In genomic region chr10:116796910-116797513, GRCh38 we compare ENCODE assay signal across 1 cellular context.
TF ChIP-seq lines count a peak whose summit lies in the region.

No MANE protein-coding gene starts in this region.

TF ChIP-seq in K562, 482 proteins besides CTCF, POLR2A, EP300 and RAD21 (continued from another document):
- TF ChIP-seq JUN (IDR thresholded peaks at IDR 0.05; ENCODE audit: borderline replicate concordance, low read depth, low read length) (no peak), JUN (CRISPR knock-in tag; IDR thresholded peaks at IDR 0.05; ENCODE audit: borderline replicate concordance) (no peak), ZNF143 (CRISPR knock-in tag; IDR thresholded peaks at IDR 0.05) (no peak), SREBF1 (IDR thresholded peaks at IDR 0.05; ENCODE audit: borderline replicate concordance, low read depth, low read length) (no peak), ZNF253 (CRISPR knock-in tag; conservative IDR thresholded peaks at IDR 0.05) (no peak), TAL1 (IDR thresholded peaks at IDR 0.05) (no peak), BRF1 (IDR thresholded peaks at IDR 0.05; ENCODE audit: borderline replicate concordance, extremely low read depth, insufficient read length) (no peak), KLF6 (CRISPR knock-in tag; IDR thresholded peaks at IDR 0.05; ENCODE audit: borderline replicate concordance) (no peak), ELF2 (CRISPR knock-in tag; IDR thresholded peaks at IDR 0.05) (no peak), IFI16 (CRISPR knock-in tag; IDR thresholded peaks at IDR 0.05) (no peak), SRSF1 (IDR thresholded peaks at IDR 0.05; ENCODE audit: low read depth, low read length) (no peak), MED1 (CRISPR knock-in tag; IDR thresholded peaks at IDR 0.05; ENCODE audit: borderline replicate concordance) (no peak), KLF16 (IDR thresholded peaks at IDR 0.05) (no peak), TAF15 (IDR thresholded peaks at IDR 0.05; ENCODE audit: low read depth, low read length) (no peak), STAG1 (CRISPR knock-in tag; IDR thresholded peaks at IDR 0.05; ENCODE audit: borderline replicate concordance) (peak; percentile 64; the same call in 1 of the 2 replicates), SMC3 (conservative IDR thresholded peaks at IDR 0.05; ENCODE audit: insufficient read depth, low read depth, low read length) (peak; percentile 91), ARID2 (IDR thresholded peaks at IDR 0.05) (0 out of 2 replicates have a peak, but pooled peaks have one; percentile 23), DPF2 (IDR thresholded peaks at IDR 0.05) (no peak), UBTF (IDR thresholded peaks at IDR 0.05; ENCODE audit: borderline replicate concordance in 1 of 2, low read depth in 2 of 2, low read length in 2 of 2) (no peak)
- TF ChIP-seq, protein P1, sequence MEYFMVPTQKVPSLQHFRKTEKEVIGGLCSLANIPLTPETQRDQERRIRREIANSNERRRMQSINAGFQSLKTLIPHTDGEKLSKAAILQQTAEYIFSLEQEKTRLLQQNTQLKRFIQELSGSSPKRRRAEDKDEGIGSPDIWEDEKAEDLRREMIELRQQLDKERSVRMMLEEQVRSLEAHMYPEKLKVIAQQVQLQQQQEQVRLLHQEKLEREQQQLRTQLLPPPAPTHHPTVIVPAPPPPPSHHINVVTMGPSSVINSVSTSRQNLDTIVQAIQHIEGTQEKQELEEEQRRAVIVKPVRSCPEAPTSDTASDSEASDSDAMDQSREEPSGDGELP (CRISPR knock-in tag; IDR thresholded peaks at IDR 0.05; ENCODE audit: borderline replicate concordance) = no peak
- TF ChIP-seq, protein P2, sequence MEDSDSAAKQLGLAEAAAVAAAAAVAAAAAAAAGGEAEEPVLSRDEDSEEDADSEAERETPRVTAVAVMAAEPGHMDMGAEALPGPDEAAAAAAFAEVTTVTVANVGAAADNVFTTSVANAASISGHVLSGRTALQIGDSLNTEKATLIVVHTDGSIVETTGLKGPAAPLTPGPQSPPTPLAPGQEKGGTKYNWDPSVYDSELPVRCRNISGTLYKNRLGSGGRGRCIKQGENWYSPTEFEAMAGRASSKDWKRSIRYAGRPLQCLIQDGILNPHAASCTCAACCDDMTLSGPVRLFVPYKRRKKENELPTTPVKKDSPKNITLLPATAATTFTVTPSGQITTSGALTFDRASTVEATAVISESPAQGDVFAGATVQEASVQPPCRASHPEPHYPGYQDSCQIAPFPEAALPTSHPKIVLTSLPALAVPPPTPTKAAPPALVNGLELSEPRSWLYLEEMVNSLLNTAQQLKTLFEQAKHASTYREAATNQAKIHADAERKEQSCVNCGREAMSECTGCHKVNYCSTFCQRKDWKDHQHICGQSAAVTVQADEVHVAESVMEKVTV (CRISPR knock-in tag; IDR thresholded peaks at IDR 0.05) = peak; percentile 65
- TF ChIP-seq, protein P3, sequence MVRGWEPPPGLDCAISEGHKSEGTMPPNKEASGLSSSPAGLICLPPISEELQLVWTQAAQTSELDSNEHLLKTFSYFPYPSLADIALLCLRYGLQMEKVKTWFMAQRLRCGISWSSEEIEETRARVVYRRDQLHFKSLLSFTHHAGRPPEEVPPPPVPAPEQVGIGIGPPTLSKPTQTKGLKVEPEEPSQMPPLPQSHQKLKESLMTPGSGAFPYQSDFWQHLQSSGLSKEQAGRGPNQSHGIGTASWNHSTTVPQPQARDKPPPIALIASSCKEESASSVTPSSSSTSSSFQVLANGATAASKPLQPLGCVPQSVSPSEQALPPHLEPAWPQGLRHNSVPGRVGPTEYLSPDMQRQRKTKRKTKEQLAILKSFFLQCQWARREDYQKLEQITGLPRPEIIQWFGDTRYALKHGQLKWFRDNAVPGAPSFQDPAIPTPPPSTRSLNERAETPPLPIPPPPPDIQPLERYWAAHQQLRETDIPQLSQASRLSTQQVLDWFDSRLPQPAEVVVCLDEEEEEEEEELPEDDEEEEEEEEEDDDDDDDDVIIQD (CRISPR knock-in tag; IDR thresholded peaks at IDR 0.05) = no peak
